19 cellular contexts compared by ENCODE assay signal in genomic region chr10:98465866-98466265, GRCh38.
"Had no signal": no experiment of that assay in that cellular context is flagged by ENCODE, and none has a peak within 500 bp of the region (broad histone marks: within the 10 kb centered on the region; RNA-seq: fewer than 3 reads in every experiment).

No MANE protein-coding gene starts in this region.

- H2AFZ ChIP-seq: hepatocyte had no signal

- H3K4me1 ChIP-seq: gastrocnemius medialis had no signal

- H3K4me2 ChIP-seq: hepatocyte had no signal

- H3K27ac ChIP-seq: dorsolateral prefrontal cortex, gastrocnemius medialis, hepatocyte, lower lobe of right lung, neutrophil, pancreas, thoracic aorta, tibial nerve, upper lobe of left lung had no signal

- DNase-seq: central memory CD4-positive, alpha-beta T cell; dorsolateral prefrontal cortex; effector CD4-positive, alpha-beta T cell; foreskin fibroblast; gastrocnemius medialis; head of caudate nucleus; kidney; lower lobe of right lung; mesendoderm; naive thymus-derived CD8-positive, alpha-beta T cell; pancreas; retina; stimulated activated CD4-positive, alpha-beta T cell treated with anti-CD3 and anti-CD28 coated beads, Interleukin-4, amount 100 ng/mL, for 4 hours; stimulated activated naive B cell treated with anti-CD40 and anti-IgM and Interleukin-4, amounts not matched to agents 10 μg/mL and 1 μg/mL and 100 μg/mL, for 72 hours; upper lobe of left lung had no signal

- H3K9me3 ChIP-seq: gastrocnemius medialis, lower lobe of right lung, neutrophil, pancreas, thoracic aorta, tibial nerve, upper lobe of left lung had no signal

- H3K36me3 ChIP-seq: gastrocnemius medialis, lower lobe of right lung, neutrophil, pancreas, thoracic aorta, tibial nerve, upper lobe of left lung had no signal

- H3K27me3 ChIP-seq: hepatocyte, pancreas, tibial nerve, upper lobe of left lung had no signal

- H3K4me3 ChIP-seq: dorsolateral prefrontal cortex, gastrocnemius medialis, hepatocyte, lower lobe of right lung, pancreas, thoracic aorta, tibial nerve, upper lobe of left lung had no signal
